In genomic region chr9:5851445-5851844, GRCh38 we compare ENCODE assay signal across 9 cellular contexts. TPM values are rescaled to one million over a fixed set of nuclear protein-coding genes. Genes with fewer than 3 reads are reported as not detected.
DNase-seq lines count a peak whose midpoint lies in the region; ATAC-seq, FAIRE-seq and TF ChIP-seq lines count a peak whose summit lies in the region.
"Had no signal": no experiment of that assay in that cellular context is flagged by ENCODE, and none has a peak within 500 bp of the region (broad histone marks: within the 10 kb centered on the region; RNA-seq: fewer than 3 reads in every experiment).

No MANE protein-coding gene starts in this region.

- no peaks in the 10 kb centered on the region for H3K36me3 Mint-ChIP-seq in stimulated activated effector memory CD8-positive, alpha-beta T cell treated with anti-CD3 and anti-CD28 coated beads, Interleukin-12 subunit alpha, Interleukin-12 subunit beta, amount 100 ng/mL, for 72 hours

- no peak overlapping the region for H3K4me3 ChIP-seq in MM.1S (ENCODE audit: low read length)
- H3K4me3 ChIP-seq in GM12878, result no peak overlapping the region
- H3K4me3 ChIP-seq in heart left ventricle, result no peak overlapping the region

- in situ Hi-C loops in GM12878 (cut with MboI), result no loop called here

- TF ChIP-seq POLR2A in GM12878 (IDR thresholded peaks at IDR 0.05; ENCODE audit: low read depth, low read length) (no peak), heart left ventricle (IDR thresholded peaks at IDR 0.05) (no peak)

- H3K36me3 ChIP-seq in MM.1S (replicated peaks; ENCODE audit: insufficient read depth, low read length) (no peaks in the 10 kb centered on the region), GM12878 (ENCODE audit: control insufficient read depth in 2 of 2, insufficient read depth in 2 of 2, low read length in 1 of 2) (no peaks in the 10 kb centered on the region), heart left ventricle (no peaks in the 10 kb centered on the region)

- CTCF ChIA-PET in GM12878 (lab: Yijun Ruan, JAX), result interaction anchor here (0.7 to 4.3 kb wide), 18 partner anchors 9 to 454 kb away, joined by 3 to 31 read pairs (median 8); partner anchors contain the start of gene ERMP1

- H3K4me1 ChIP-seq in MM.1S (ENCODE audit: low read length), result peaks cover 6% of the 10 kb centered on the region; the same call in 1 of the 2 replicates
- peaks cover 37% of the 10 kb centered on the region for H3K4me1 ChIP-seq in GM12878 (ENCODE audit: control insufficient read depth, insufficient read depth, low read length)
- peaks cover 0 to 17% (median 0%) of the 10 kb centered on the region in 12 donors for H3K4me1 ChIP-seq in heart left ventricle

- ATAC-seq in GM18511 (IDR thresholded peaks at IDR 0.05; ENCODE audit: unreplicated experiment) (peak; percentile 94), GM12878 (peak; percentile 96), heart left ventricle (no peak)
- peak; percentile 94 for ATAC-seq in stimulated activated effector memory CD8-positive, alpha-beta T cell treated with anti-CD3 and anti-CD28 coated beads, Interleukin-12 subunit alpha, Interleukin-12 subunit beta, amount 100 ng/mL, for 72 hours

- H3K9me2 ChIP-seq in MM.1S (replicated peaks; ENCODE audit: insufficient read depth, low read length), result no peaks in the 10 kb centered on the region

- DNase-seq in HCEC 1CT (peak; percentile 92), MM.1S (peak; percentile 27), GM12878 (ENCODE audit: low read depth, low spot score) (peak; percentile 90), heart left ventricle (no peak), cardiac septum (ENCODE audit: low spot score) (no peak), anterior cingulate cortex (lab: John Stamatoyannopoulos, UW) (no peak)
- DNase-seq in stimulated activated effector memory CD8-positive, alpha-beta T cell treated with anti-CD3 and anti-CD28 coated beads, Interleukin-12 subunit alpha, Interleukin-12 subunit beta, amount 100 ng/mL, for 72 hours (ENCODE audit: low spot score in 2 of 2), result no peak

- TF ChIP-seq EP300 in GM12878 (IDR thresholded peaks at IDR 0.05; ENCODE audit: borderline replicate concordance in 1 of 2, control insufficient read depth in 1 of 2, low read depth in 2 of 2, low read length in 2 of 2), result peak; percentile 34 to 82; a peak in 2 of 4 replicates

- H3K4me2 ChIP-seq in MM.1S (ENCODE audit: low read depth, low read length), result no peak overlapping the region
- H3K4me2 ChIP-seq in GM12878 (ENCODE audit: control insufficient read depth, insufficient read depth), result peak overlapping the region; percentile 67

- BruUV-seq in GM12878 (replicated peaks; lab: Mats Ljungman, UMichigan), result no TSS peak

- peak overlapping the region; percentile 20 for H3K4me3 Mint-ChIP-seq in stimulated activated effector memory CD8-positive, alpha-beta T cell treated with anti-CD3 and anti-CD28 coated beads, Interleukin-12 subunit alpha, Interleukin-12 subunit beta, amount 100 ng/mL, for 72 hours
- H3K4me3 Mint-ChIP-seq: memory B cell had no signal

- POLR2A ChIA-PET in GM12878 (lab: Charles Lee), result interaction anchor here (0.9 to 10.5 kb wide), 10 partner anchors 9 to 268 kb away, joined by 3 to 142 read pairs (median 4); partner anchors contain the start of genes ERMP1 and RIC1

- TF ChIP-seq CTCF in MM.1S (IDR thresholded peaks at IDR 0.05; ENCODE audit: low read length) (no peak), GM12878 (IDR thresholded peaks at IDR 0.05 in 2 of 3, conservative IDR thresholded peaks at IDR 0.05 in 1 of 3; ENCODE audit: control insufficient read depth in 2 of 3, extremely low read depth in 1 of 3, insufficient read depth in 1 of 3, low read depth in 3 of 3, low read length in 3 of 3) (peak in 1 of 3 experiments; percentile 11; a peak in 1 of 6 replicates), heart left ventricle (IDR thresholded peaks at IDR 0.05) (no peak)

- intact Hi-C loops in GM12878 (cut with micrococcal nuclease; ENCODE audit: unreplicated experiment), result no loop called here
- intact Hi-C loops in heart left ventricle (cut with DNase I), result no loop called here
- intact Hi-C loops in cardiac septum (cut with DNase I), result no loop called here

- RAD21 ChIA-PET in GM12878 (lab: Charles Lee; ENCODE audit: unreplicated experiment), result interaction anchor here (1.0 to 5.5 kb wide), 17 partner anchors 9 to 203 kb away, joined by 3 to 59 read pairs (median 8); partner anchors contain the start of gene ERMP1

- H3K4me1 Mint-ChIP-seq in stimulated activated effector memory CD8-positive, alpha-beta T cell treated with anti-CD3 and anti-CD28 coated beads, Interleukin-12 subunit alpha, Interleukin-12 subunit beta, amount 100 ng/mL, for 72 hours, result peaks cover 46% of the 10 kb centered on the region
- H3K4me1 Mint-ChIP-seq: memory B cell had no signal

- H3K9me3 ChIP-seq in MM.1S (replicated peaks; ENCODE audit: insufficient read depth, low read length) (no peaks in the 10 kb centered on the region), GM12878 (replicated peaks; ENCODE audit: control insufficient read depth, insufficient read depth, low read length) (no peaks in the 10 kb centered on the region; the same call in 2 of the 3 replicates), heart left ventricle (no peaks in the 10 kb centered on the region)

- no peak overlapping the region for H3K9ac ChIP-seq in MM.1S (ENCODE audit: low read length)
- H3K9ac ChIP-seq in GM12878 (ENCODE audit: control insufficient read depth, insufficient read depth, low read length), result no peak overlapping the region

- peak overlapping the region; percentile 92 for H3K27ac Mint-ChIP-seq in stimulated activated effector memory CD8-positive, alpha-beta T cell treated with anti-CD3 and anti-CD28 coated beads, Interleukin-12 subunit alpha, Interleukin-12 subunit beta, amount 100 ng/mL, for 72 hours
- H3K27ac Mint-ChIP-seq: memory B cell had no signal

- FAIRE-seq in GM12878 (lab: Jason Lieb, UNC), result peak; percentile 79

- H3F3A ChIP-seq in MM.1S (ENCODE audit: insufficient read depth, low read length), result no peaks in the 10 kb centered on the region

- SMC1A ChIA-PET in GM12878 (lab: Charles Lee; ENCODE audit: uncharacterized antibody, unreplicated experiment), result interaction anchor here (0.8 to 5.5 kb wide), 30 partner anchors 8 to 228 kb away, joined by 3 to 58 read pairs (median 6); partner anchors contain the start of gene ERMP1

- no peaks in the 10 kb centered on the region for H4K20me1 ChIP-seq in MM.1S (ENCODE audit: insufficient read depth, low read length)
- H4K20me1 ChIP-seq in GM12878 (ENCODE audit: control insufficient read depth, insufficient read depth), result no peaks in the 10 kb centered on the region

- H2AFZ ChIP-seq in MM.1S (ENCODE audit: low read length) (no peak overlapping the region), GM12878 (ENCODE audit: control insufficient read depth, low read depth, low read length) (no peak overlapping the region; the same call in 1 of the 2 replicates)

- TF ChIP-seq RAD21 in GM12878 (IDR thresholded peaks at IDR 0.05; ENCODE audit: insufficient read depth, low read depth, low read length), result no peak

- no peaks in the 10 kb centered on the region for H3K27me3 ChIP-seq in MM.1S (replicated peaks; ENCODE audit: insufficient read depth, low read length)
- H3K27me3 ChIP-seq in GM12878 (replicated peaks in 1 of 2; ENCODE audit: control insufficient read depth in 2 of 2, insufficient read depth in 2 of 2, low read length in 1 of 2), result no peaks in the 10 kb centered on the region
- H3K27me3 ChIP-seq in heart left ventricle, result no peaks in the 10 kb centered on the region

- H3K9me3 Mint-ChIP-seq in stimulated activated effector memory CD8-positive, alpha-beta T cell treated with anti-CD3 and anti-CD28 coated beads, Interleukin-12 subunit alpha, Interleukin-12 subunit beta, amount 100 ng/mL, for 72 hours, result no peaks in the 10 kb centered on the region
- H3K9me3 Mint-ChIP-seq: memory B cell had no signal

- H3K27ac ChIP-seq in MM.1S (ENCODE audit: low read length), result no peak overlapping the region
- H3K27ac ChIP-seq in GM12878 (ENCODE audit: control insufficient read depth, insufficient read depth), result peak overlapping the region; percentile 54; the same call in 1 of the 2 replicates
- H3K27ac ChIP-seq in heart left ventricle, result peak overlapping the region in 1 of 12 donors; percentile 6

- 0% methylated on average over 2 of the region's 2 CpGs for WGBS in GM12878 (ENCODE audit: insufficient coverage, insufficient replicate concordance, low lambda C conversion rate, missing lambda C conversion rate)
- WGBS in heart left ventricle, 4 donors, result 79 to 88% (median 84%) methylated on average over 2 of the region's 2 CpGs

- H3K79me2 ChIP-seq in MM.1S (ENCODE audit: low read length) (no peaks in the 10 kb centered on the region), GM12878 (ENCODE audit: control insufficient read depth, insufficient read depth, low read length) (no peaks in the 10 kb centered on the region)

RNA-seq across cellular contexts. Expression of gene ERMP1, which starts 18.5 kb away (rescaled TPM):
- total RNA-seq in GM12878 (2013; cell fraction: nucleolus; rRNA removed), result 81.3 and 85.3 TPM in 2 replicates
- total RNA-seq in GM12878 (2014; rRNA removed) (8.0 and 9.3 TPM in 2 replicates), GM12878 (2014; rRNA removed; fragmentation: Illumina TruSeq; extraction: Trizol) (8.1 and 8.2 TPM in 2 replicates), GM12878 (2021) (12.9 and 13.5 TPM in 2 replicates), heart left ventricle (10 to 100 TPM; 10.9 to 28.7 (median 21.9) TPM), cardiac septum (16.8 TPM)
- 5.9 TPM for polyA plus RNA-seq in GM12878 (2011; ENCODE audit: low read depth)
- polyA plus RNA-seq in GM12878 (2011; rRNA removed) (42.1 and 50.8 TPM in 2 replicates), GM12878 (2014; fragmentation: Illumina TruSeq; extraction: Trizol) (8.1 and 13.1 TPM in 2 replicates), GM12878 (2014; fragmentation: Nextera tagmentation; extraction: Ambion mirVana) (1 to 10 TPM; 2.4 to 2.7 TPM), GM12878 (2014; rRNA removed) (5.3 and 6.0 TPM in 2 replicates), GM12878 (2016; fragmentation: Nextera tagmentation; extraction: Ambion mirVana) (10 to 100 TPM in 1 of 2 experiments, 1 to 10 TPM in 1; 8.5 to 10.1 TPM), heart left ventricle (1 to 10 TPM; 5.8 to 8.9 TPM)
- polyA plus RNA-seq in GM12878 (2011; cell fraction: cytosol; rRNA removed), result 18.4 and 27.9 TPM in 2 replicates
- polyA plus RNA-seq in GM12878 (2011; cell fraction: nucleus; rRNA removed), result 29.5 and 34.2 TPM in 2 replicates
- polyA plus RNA-seq in GM12878 (2012), result 6.7 and 10.3 TPM in 2 replicates
- 53.6 and 64.4 TPM in 2 replicates for polyA minus RNA-seq in GM12878 (2011; rRNA and poly(A)+ RNA removed)
- 13.2 and 17.3 TPM in 2 replicates for polyA minus RNA-seq in GM12878 (2011; cell fraction: cytosol; rRNA and poly(A)+ RNA removed)
- 24.4 and 31.4 TPM in 2 replicates for polyA minus RNA-seq in GM12878 (2011; cell fraction: nucleus; rRNA and poly(A)+ RNA removed)

RNA-seq across cellular contexts. Expression of gene MLANA, which starts 39.2 kb away (rescaled TPM):
- total RNA-seq in GM12878 (2013; cell fraction: nucleolus; rRNA removed), result not detected in 2 replicates
- 0.11 TPM in 1 of 2 replicates, not detected in the other for total RNA-seq in GM12878 (2014; rRNA removed)
- total RNA-seq in GM12878 (2014; rRNA removed; fragmentation: Illumina TruSeq; extraction: Trizol), result not detected in 2 replicates
- not detected in 2 replicates for total RNA-seq in GM12878 (2021)
- 0.20 TPM for polyA plus RNA-seq in GM12878 (2011; ENCODE audit: low read depth)
- polyA plus RNA-seq in GM12878 (2011; rRNA removed), result not detected in 2 replicates
- polyA plus RNA-seq in GM12878 (2011; cell fraction: cytosol; rRNA removed), result not detected in 2 replicates
- polyA plus RNA-seq in GM12878 (2011; cell fraction: nucleus; rRNA removed), result not detected in 2 replicates
- polyA plus RNA-seq in GM12878 (2012), result 0.31 and 0.70 TPM in 2 replicates
- not detected in 2 replicates for polyA plus RNA-seq in GM12878 (2014; fragmentation: Illumina TruSeq; extraction: Trizol)
- under 1 TPM; 0.11 to 0.15 TPM for polyA plus RNA-seq in GM12878 (2014; fragmentation: Nextera tagmentation; extraction: Ambion mirVana)
- polyA plus RNA-seq in GM12878 (2014; rRNA removed), result not detected in 2 replicates
- polyA plus RNA-seq in GM12878 (2016; fragmentation: Nextera tagmentation; extraction: Ambion mirVana), result under 1 TPM in 1 of 2 experiments, not detected in 1; 0.26 TPM
- not detected in 2 replicates for polyA minus RNA-seq in GM12878 (2011; rRNA and poly(A)+ RNA removed)
- polyA minus RNA-seq in GM12878 (2011; cell fraction: cytosol; rRNA and poly(A)+ RNA removed), result not detected in 2 replicates
- polyA minus RNA-seq in GM12878 (2011; cell fraction: nucleus; rRNA and poly(A)+ RNA removed), result not detected in 2 replicates
- total RNA-seq in heart left ventricle, result not detected
- polyA plus RNA-seq in heart left ventricle, result not detected
- total RNA-seq in cardiac septum, result not detected

Comparison
In these comparisons a context has a peak if more than half of its experiments do, and no peak if none do; other contexts are left out.
1. ATAC-seq: peak in GM18511 (single experiment), GM12878 (single experiment) and stimulated activated effector memory CD8-positive, alpha-beta T cell treated with anti-CD3 and anti-CD28 coated beads, Interleukin-12 subunit alpha, Interleukin-12 subunit beta, amount 100 ng/mL, for 72 hours (single experiment); none in heart left ventricle (0 of 4).
2. DNase-seq: peak in HCEC 1CT (single experiment), MM.1S (single experiment) and GM12878 (single experiment); none in stimulated activated effector memory CD8-positive, alpha-beta T cell treated with anti-CD3 and anti-CD28 coated beads, Interleukin-12 subunit alpha, Interleukin-12 subunit beta, amount 100 ng/mL, for 72 hours (0 of 2), heart left ventricle (0 of 5), cardiac septum (single experiment) and anterior cingulate cortex (0 of 58).